In the genomic region with DNA sequence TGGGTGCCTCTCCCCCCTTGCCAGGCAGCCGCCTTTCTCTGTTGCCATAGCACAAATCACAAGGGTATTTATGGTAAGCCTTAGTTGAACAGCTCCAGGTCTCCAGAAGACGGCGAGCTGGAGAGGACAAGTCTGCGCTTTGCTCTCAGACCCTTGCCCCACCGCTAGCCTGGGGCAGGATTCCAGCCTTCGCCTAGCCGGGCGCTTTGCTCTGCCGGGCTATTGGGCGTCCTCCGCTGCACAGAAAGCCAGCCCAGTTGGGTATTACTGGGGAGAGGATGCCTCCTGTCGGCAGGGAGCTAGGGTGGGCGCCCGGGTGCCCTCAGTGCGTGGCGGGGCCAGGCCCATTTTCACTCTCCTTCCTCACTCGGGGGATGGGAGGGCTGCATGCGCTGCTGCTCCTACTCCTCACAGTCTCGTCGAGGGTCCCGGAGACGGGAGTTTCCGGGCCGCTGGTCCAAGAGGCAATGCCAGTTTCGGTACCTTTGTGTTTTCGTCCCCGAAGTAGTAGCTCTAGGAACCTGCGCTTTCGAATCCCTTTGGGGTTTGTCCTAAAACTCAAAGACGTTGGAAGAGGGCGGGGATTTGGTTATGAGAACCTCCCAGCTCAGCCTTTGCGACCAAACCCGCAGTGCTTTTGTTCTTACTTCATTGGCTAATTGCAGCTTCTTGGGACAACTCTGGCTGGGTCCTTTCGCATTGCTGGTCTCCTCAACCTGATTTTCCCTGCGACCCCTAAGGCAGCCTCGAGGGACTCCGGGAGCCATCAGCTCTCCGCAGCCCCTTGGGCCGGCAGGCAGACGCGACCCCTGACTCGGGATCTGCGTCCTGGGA, we compare ENCODE assay signal across 7 cellular contexts. TPM values are rescaled to one million over a fixed set of nuclear protein-coding genes. Genes with fewer than 3 reads are reported as not detected.
A peak's percentile ranks its signal among the peaks of the same experiment; 100 is the strongest.
DNase-seq lines count a peak whose midpoint lies in the region; ATAC-seq and TF ChIP-seq lines count a peak whose summit lies in the region.

No MANE protein-coding gene starts in this region.

- H3K36me3 Mint-ChIP-seq in activated T-helper 1 cell treated with anti-CD3 and anti-CD28 coated beads, Interleukin-12 subunit alpha, Interleukin-12 subunit beta, Interleukin-2, Interleukin-4 antibody, amounts not matched to agents 30 ng/mL and 10 ng/mL and 1 ng/mL, durations not matched to agents 14 hours and 24 hours and 36 hours (ENCODE audit: low read depth): peaks cover 7% of the 10 kb centered on the region

- intact Hi-C loops in stomach (cut with DNase I; ENCODE audit: low total_unique reads): loop anchor here (10.0 kb wide), 2 partner anchors 292 to 402 kb away; no protein-coding TSS in a partner anchor
- intact Hi-C loops in activated T-helper 1 cell treated with anti-CD3 and anti-CD28 coated beads, Interleukin-12 subunit alpha, Interleukin-12 subunit beta, Interleukin-2, Interleukin-4 antibody, amounts not matched to agents 30 ng/mL and 10 ng/mL and 1 ng/mL, durations not matched to agents 14 hours and 24 hours and 36 hours (cut with micrococcal nuclease): loop anchor here (5.0 to 10.0 kb wide), 2 partner anchors 34 to 292 kb away; no protein-coding TSS in a partner anchor

- H3K9me3 ChIP-seq in adipocyte (ENCODE audit: control insufficient read depth, low read length) (no peaks in the 10 kb centered on the region), iPS-20b (ENCODE audit: insufficient read depth, low read depth, low read length) (no peaks in the 10 kb centered on the region), stomach (no peaks in the 10 kb centered on the region)

- H3K27ac Mint-ChIP-seq in activated T-helper 1 cell treated with anti-CD3 and anti-CD28 coated beads, Interleukin-12 subunit alpha, Interleukin-12 subunit beta, Interleukin-2, Interleukin-4 antibody, amounts not matched to agents 30 ng/mL and 10 ng/mL and 1 ng/mL, durations not matched to agents 14 hours and 24 hours and 36 hours: no peak overlapping the region

- 4 to 11% (median 5%) methylated on average over 21 to 43 of the region's 43 CpGs for WGBS in stomach, 5 donors

- no peak for TF ChIP-seq EP300 in stomach (IDR thresholded peaks at IDR 0.05)

- ATAC-seq in HG03571 (IDR thresholded peaks at IDR 0.05; ENCODE audit: unreplicated experiment): no peak

- DNase-seq in GM12864 (ENCODE audit: low read depth) (no peak), NCI-H2107 treated with DMSO at 0.1 percent for 48 hours (lab: John Stamatoyannopoulos, UW; ENCODE audit: unreplicated experiment) (peak; percentile 27), adipocyte (ENCODE audit: low read depth) (peak; percentile 87), stomach (no peak)
- no peak for DNase-seq in activated T-helper 1 cell treated with anti-CD3 and anti-CD28 coated beads, Interleukin-12 subunit alpha, Interleukin-12 subunit beta, Interleukin-2, Interleukin-4 antibody, amounts not matched to agents 30 ng/mL and 10 ng/mL and 1 ng/mL, durations not matched to agents 14 hours and 24 hours and 36 hours (ENCODE audit: low spot score)

- H3K4me1 Mint-ChIP-seq in activated T-helper 1 cell treated with anti-CD3 and anti-CD28 coated beads, Interleukin-12 subunit alpha, Interleukin-12 subunit beta, Interleukin-2, Interleukin-4 antibody, amounts not matched to agents 30 ng/mL and 10 ng/mL and 1 ng/mL, durations not matched to agents 14 hours and 24 hours and 36 hours (ENCODE audit: low read depth): peaks cover 55% of the 10 kb centered on the region

- no peaks in the 10 kb centered on the region for H3K9me3 Mint-ChIP-seq in activated T-helper 1 cell treated with anti-CD3 and anti-CD28 coated beads, Interleukin-12 subunit alpha, Interleukin-12 subunit beta, Interleukin-2, Interleukin-4 antibody, amounts not matched to agents 30 ng/mL and 10 ng/mL and 1 ng/mL, durations not matched to agents 14 hours and 24 hours and 36 hours

- H3K36me3 ChIP-seq in adipocyte (ENCODE audit: control insufficient read depth, insufficient read depth, low read length, severe bottlenecking) (no peaks in the 10 kb centered on the region), iPS-20b (ENCODE audit: insufficient read depth, low read depth, low read length) (no peaks in the 10 kb centered on the region), stomach (no peaks in the 10 kb centered on the region)

- H3K27ac ChIP-seq in iPS-20b (ENCODE audit: low read length) (no peak overlapping the region), stomach (no peak overlapping the region)

- H3K9ac ChIP-seq in adipocyte (ENCODE audit: low read length) (peak overlapping the region; percentile 34), iPS-20b (ENCODE audit: low read depth, low read length) (no peak overlapping the region)

- H3K27me3 Mint-ChIP-seq in activated T-helper 1 cell treated with anti-CD3 and anti-CD28 coated beads, Interleukin-12 subunit alpha, Interleukin-12 subunit beta, Interleukin-2, Interleukin-4 antibody, amounts not matched to agents 30 ng/mL and 10 ng/mL and 1 ng/mL, durations not matched to agents 14 hours and 24 hours and 36 hours (ENCODE audit: insufficient read depth): peaks cover 82% of the 10 kb centered on the region

- H3K4me1 ChIP-seq in adipocyte (ENCODE audit: control insufficient read depth, insufficient read depth, low read length): peaks cover 28% of the 10 kb centered on the region
- H3K4me1 ChIP-seq in iPS-20b (ENCODE audit: insufficient read depth, low read length): peaks cover 5% of the 10 kb centered on the region; the same call in 1 of the 2 replicates
- peaks cover 33 to 51% (median 46%) of the 10 kb centered on the region in 4 donors for H3K4me1 ChIP-seq in stomach

- H3K4me3 Mint-ChIP-seq in activated T-helper 1 cell treated with anti-CD3 and anti-CD28 coated beads, Interleukin-12 subunit alpha, Interleukin-12 subunit beta, Interleukin-2, Interleukin-4 antibody, amounts not matched to agents 30 ng/mL and 10 ng/mL and 1 ng/mL, durations not matched to agents 14 hours and 24 hours and 36 hours: no peak overlapping the region

- H3K4me3 ChIP-seq in GM12864 (ENCODE audit: low read depth, low read length) (peak overlapping the region; percentile 43), adipocyte (ENCODE audit: low read length) (peak overlapping the region; percentile 78), iPS-20b (ENCODE audit: low read length) (peak overlapping the region; percentile 69), stomach (peak overlapping the region in 3 of 4 donors; percentile 17 to 40 (median 37))

- TF ChIP-seq POLR2A in stomach (IDR thresholded peaks at IDR 0.05): no peak

- H3K27me3 ChIP-seq in adipocyte (replicated peaks; ENCODE audit: control insufficient read depth, insufficient read depth, low read length) (peaks cover 40% of the 10 kb centered on the region), iPS-20b (ENCODE audit: insufficient read depth, low read length) (peaks cover 88% of the 10 kb centered on the region), stomach (peaks cover 35 to 94% (median 85%) of the 10 kb centered on the region in 3 donors)

- TF ChIP-seq CTCF in GM12864 (IDR thresholded peaks at IDR 0.05; ENCODE audit: low read depth, low read length, missing control alignments): peak; percentile 53
- TF ChIP-seq CTCF in stomach (IDR thresholded peaks at IDR 0.05): no peak

RNA-seq across cellular contexts. Expression of a gene that starts 3.6 kb away (rescaled TPM):
- total RNA-seq in stomach: not detected
- under 1 TPM in 1 of 3 donors, not detected in 2; 0.03 TPM for polyA plus RNA-seq in stomach
- 0.20 TPM in 1 of 2 replicates, not detected in the other for total RNA-seq in activated T-helper 1 cell treated with anti-CD3 and anti-CD28 coated beads, Interleukin-12 subunit alpha, Interleukin-12 subunit beta, Interleukin-2, Interleukin-4 antibody, amounts not matched to agents 30 ng/mL and 10 ng/mL and 1 ng/mL, durations not matched to agents 14 hours and 24 hours and 36 hours

RNA-seq across cellular contexts. Expression of a gene that starts 21.0 kb away (rescaled TPM):
- 1 to 10 TPM in 1 of 5 donors, not detected in 4; 1.1 TPM for total RNA-seq in stomach
- under 1 TPM in 1 of 3 donors, not detected in 2; 0.25 TPM for polyA plus RNA-seq in stomach
- total RNA-seq in activated T-helper 1 cell treated with anti-CD3 and anti-CD28 coated beads, Interleukin-12 subunit alpha, Interleukin-12 subunit beta, Interleukin-2, Interleukin-4 antibody, amounts not matched to agents 30 ng/mL and 10 ng/mL and 1 ng/mL, durations not matched to agents 14 hours and 24 hours and 36 hours: not detected in 2 replicates

Comparison
In these comparisons a context has a peak if more than half of its experiments do, and no peak if none do; other contexts are left out.
1. DNase-seq: peak in NCI-H2107 treated with DMSO at 0.1 percent for 48 hours (single experiment) and adipocyte (single experiment); none in GM12864 (single experiment), stomach (single experiment) and activated T-helper 1 cell treated with anti-CD3 and anti-CD28 coated beads, Interleukin-12 subunit alpha, Interleukin-12 subunit beta, Interleukin-2, Interleukin-4 antibody, amounts not matched to agents 30 ng/mL and 10 ng/mL and 1 ng/mL, durations not matched to agents 14 hours and 24 hours and 36 hours (single experiment).
2. Peak in every context shown above with its lines, with median percentiles within 50 percentile points of each other: H3K4me3 ChIP-seq.